In the genomic region with DNA sequence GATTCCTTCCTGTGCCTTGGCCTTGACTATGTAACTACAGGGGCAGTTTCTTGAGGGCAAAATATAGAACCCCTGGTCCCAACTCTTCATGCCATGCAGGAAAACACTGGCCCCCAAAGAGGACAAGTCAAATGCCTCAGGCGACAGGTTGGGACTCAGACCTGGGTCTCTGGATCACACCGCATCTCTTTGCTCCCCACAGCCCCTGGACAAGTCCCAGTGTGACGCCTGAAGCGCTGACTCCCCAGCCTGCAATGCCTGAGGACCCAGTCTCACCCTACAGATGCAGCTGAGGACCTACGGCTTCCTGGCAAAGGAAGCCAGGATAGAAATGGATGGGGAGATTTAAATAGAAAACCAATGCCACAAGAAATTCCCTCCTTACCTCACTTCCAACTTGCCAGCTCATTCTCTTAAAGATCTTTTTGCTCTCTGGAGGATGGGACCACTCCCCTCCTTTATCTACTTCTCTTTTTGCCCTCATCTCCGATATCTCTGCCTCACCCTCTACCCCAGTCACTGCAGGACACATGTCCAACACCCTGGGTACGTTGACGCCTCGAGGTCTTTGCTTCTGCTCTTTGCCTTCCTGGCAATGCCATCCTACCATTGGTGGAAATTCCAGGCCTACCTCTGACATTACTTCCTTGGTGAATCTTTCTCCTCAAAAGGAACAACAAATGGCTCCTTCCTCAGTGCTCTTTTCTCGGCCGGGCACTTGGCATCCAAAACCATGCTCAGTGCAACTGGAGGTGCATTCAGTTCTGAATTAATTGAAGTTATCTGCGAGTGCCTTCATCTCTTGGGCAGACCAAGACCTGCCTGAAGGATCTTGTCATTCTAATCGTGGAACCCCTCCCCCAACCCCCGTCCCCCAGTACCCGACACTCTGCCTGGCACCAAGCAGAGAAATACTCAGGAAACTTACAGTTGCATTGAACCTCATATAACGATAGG, we compare ENCODE assay signal across 26 cellular contexts. TPM values are rescaled to one million over a fixed set of nuclear protein-coding genes. Genes with fewer than 3 reads are reported as not detected.
A peak's percentile ranks its signal among the peaks of the same experiment; 100 is the strongest.
DNase-seq lines count a peak whose midpoint lies in the region; ATAC-seq and TF ChIP-seq lines count a peak whose summit lies in the region.
"Had no signal": no experiment of that assay in that cellular context is flagged by ENCODE, and none has a peak within 500 bp of the region (broad histone marks: within the 10 kb centered on the region; RNA-seq: fewer than 3 reads in every experiment).

No MANE protein-coding gene starts in this region.

- peaks cover 3% of the 10 kb centered on the region for H3K27me3 ChIP-seq in CD4-positive, CD25-positive, alpha-beta regulatory T cell (ENCODE audit: control insufficient read depth, insufficient read depth, low read length)
- H3K27me3 ChIP-seq: gastrocnemius medialis, Peyer's patch, transverse colon had no signal

- POLR2A ChIA-PET in naive thymus-derived CD8-positive, alpha-beta T cell (lab: Charles Lee) = no interaction called here

- no peaks in the 10 kb centered on the region for H3K9me3 ChIP-seq in CD4-positive, CD25-positive, alpha-beta regulatory T cell (ENCODE audit: control insufficient read depth in 2 of 2, low read length in 2 of 2)
- H3K9me3 ChIP-seq: gastrocnemius medialis, Peyer's patch, SJSA1, transverse colon had no signal

- no peak overlapping the region for H3K27ac ChIP-seq in CD4-positive, CD25-positive, alpha-beta regulatory T cell (ENCODE audit: insufficient read depth, low read length, poor library complexity, severe bottlenecking)
- H3K27ac ChIP-seq: gastrocnemius medialis, KMS-11, Peyer's patch, SJSA1, transverse colon, WERI-Rb-1 had no signal

- TF ChIP-seq CTCF in brain (conservative IDR thresholded peaks at IDR 0.05) = no peak

- peak; percentile 8 for DNase-seq in 8988T
- no peak for DNase-seq in CD4-positive, CD25-positive, alpha-beta regulatory T cell
- DNase-seq in naive thymus-derived CD8-positive, alpha-beta T cell = no peak
- no peak for DNase-seq in OCI-M1 (lab: John Stamatoyannopoulos, UW)
- DNase-seq in NCI-H526 treated with DMSO at 0.1 percent for 48 hours (lab: John Stamatoyannopoulos, UW) = no peak
- no peak for DNase-seq in NCI-H510A (lab: John Stamatoyannopoulos, UW)
- no peak for DNase-seq in SW480 (ENCODE audit: low spot score)
- DNase-seq: activated CD4-positive, alpha-beta memory T cell treated with anti-CD3 and anti-CD28 coated beads for 36 hours; activated gamma-delta T cell; anterior cingulate cortex; effector CD8-positive, alpha-beta T cell; EL; gastrocnemius medialis; H7; kidney glomerular epithelial cell; mesenchymal stem cell; MV-4-11; NCI-H1930; stimulated activated CD4-positive, alpha-beta T cell treated with anti-CD3 and anti-CD28 coated beads, Interleukin-4, amount 100 ng/mL, for 1 hour; transverse colon; WERI-Rb-1 had no signal

- H3K9me3 Mint-ChIP-seq in CD4-positive, CD25-positive, alpha-beta regulatory T cell = peaks cover 0 to 2% (median 0%) of the 10 kb centered on the region in 7 donors
- peaks cover 0 to 7% (median 0%) of the 10 kb centered on the region in 5 experiments for H3K9me3 Mint-ChIP-seq in brain
- no peaks in the 10 kb centered on the region for H3K9me3 Mint-ChIP-seq in naive thymus-derived CD8-positive, alpha-beta T cell
- H3K9me3 Mint-ChIP-seq: activated CD4-positive, alpha-beta memory T cell treated with anti-CD3 and anti-CD28 coated beads for 36 hours; stimulated activated naive CD8-positive, alpha-beta T cell treated with anti-CD3 and anti-CD28 coated beads, Interleukin-15, Interleukin-2, amounts not matched to agents 100 ng/mL and 50 ng/mL, for 24 hours had no signal

- peak overlapping the region; percentile 12 to 95 (median 90) for H3K4me3 Mint-ChIP-seq in CD4-positive, CD25-positive, alpha-beta regulatory T cell
- peak overlapping the region in 4 of 5 experiments; percentile 4 to 94 (median 47) for H3K4me3 Mint-ChIP-seq in brain
- peak overlapping the region in 7 of 10 donors; percentile 34 to 93 (median 57) for H3K4me3 Mint-ChIP-seq in naive thymus-derived CD8-positive, alpha-beta T cell
- H3K4me3 Mint-ChIP-seq: activated CD4-positive, alpha-beta memory T cell treated with anti-CD3 and anti-CD28 coated beads for 36 hours had no signal

- no peak overlapping the region for H3K27ac Mint-ChIP-seq in CD4-positive, CD25-positive, alpha-beta regulatory T cell
- no peak overlapping the region for H3K27ac Mint-ChIP-seq in brain
- H3K27ac Mint-ChIP-seq in naive thymus-derived CD8-positive, alpha-beta T cell = peak overlapping the region in 2 of 10 donors; percentile 70 to 88
- H3K27ac Mint-ChIP-seq: activated CD4-positive, alpha-beta memory T cell treated with anti-CD3 and anti-CD28 coated beads for 36 hours; stimulated activated naive CD8-positive, alpha-beta T cell treated with anti-CD3 and anti-CD28 coated beads, Interleukin-15, Interleukin-2, amounts not matched to agents 100 ng/mL and 50 ng/mL, for 24 hours had no signal

- H3K27me3 Mint-ChIP-seq in CD4-positive, CD25-positive, alpha-beta regulatory T cell = peaks cover 27% of the 10 kb centered on the region
- H3K27me3 Mint-ChIP-seq in brain = peaks cover 49% of the 10 kb centered on the region
- H3K27me3 Mint-ChIP-seq in naive thymus-derived CD8-positive, alpha-beta T cell = peaks cover 10 to 21% (median 14%) of the 10 kb centered on the region in 5 donors

- no peak for ATAC-seq in CD4-positive, CD25-positive, alpha-beta regulatory T cell (ENCODE audit: low read depth in 2 of 2)
- ATAC-seq in naive thymus-derived CD8-positive, alpha-beta T cell = no peak
- ATAC-seq: gastrocnemius medialis had no signal

- H3K36me3 ChIP-seq in CD4-positive, CD25-positive, alpha-beta regulatory T cell (ENCODE audit: control insufficient read depth, insufficient read depth, low read length) = no peaks in the 10 kb centered on the region
- H3K36me3 ChIP-seq: gastrocnemius medialis, Peyer's patch, transverse colon, WERI-Rb-1 had no signal

- H3K36me3 Mint-ChIP-seq in CD4-positive, CD25-positive, alpha-beta regulatory T cell = no peaks in the 10 kb centered on the region
- peaks cover 9% of the 10 kb centered on the region for H3K36me3 Mint-ChIP-seq in brain
- no peaks in the 10 kb centered on the region for H3K36me3 Mint-ChIP-seq in naive thymus-derived CD8-positive, alpha-beta T cell
- H3K36me3 Mint-ChIP-seq: activated CD4-positive, alpha-beta memory T cell treated with anti-CD3 and anti-CD28 coated beads for 36 hours had no signal

- H3K4me1 Mint-ChIP-seq in CD4-positive, CD25-positive, alpha-beta regulatory T cell = peaks cover 0 to 31% (median 21%) of the 10 kb centered on the region in 4 donors
- H3K4me1 Mint-ChIP-seq in brain = peaks cover 33% of the 10 kb centered on the region
- peaks cover 12 to 31% (median 28%) of the 10 kb centered on the region in 4 donors for H3K4me1 Mint-ChIP-seq in naive thymus-derived CD8-positive, alpha-beta T cell

- peaks cover 15% of the 10 kb centered on the region for H3K4me1 ChIP-seq in CD4-positive, CD25-positive, alpha-beta regulatory T cell (ENCODE audit: control insufficient read depth, insufficient read depth, low read length, poor library complexity, severe bottlenecking)

- H3K4me3 ChIP-seq in CD4-positive, CD25-positive, alpha-beta regulatory T cell (ENCODE audit: low read depth, low read length) = no peak overlapping the region
- H3K4me3 ChIP-seq: gastrocnemius medialis, SJSA1, transverse colon had no signal

RNA-seq across cellular contexts. Expression of a gene that starts 2.0 kb away (rescaled TPM):
- total RNA-seq in CD4-positive, CD25-positive, alpha-beta regulatory T cell = 9.0 TPM
- under 1 TPM; 0.37 to 0.97 (median 0.51) TPM for polyA plus RNA-seq in CD4-positive, CD25-positive, alpha-beta regulatory T cell
- 4.2 TPM for polyA plus RNA-seq in brain (ENCODE audit: insufficient read depth, low read depth, low replicate concordance)
- 10 to 100 TPM; 10.3 to 12.0 TPM for total RNA-seq in naive thymus-derived CD8-positive, alpha-beta T cell
- 1 to 10 TPM in 1 of 3 donors, under 1 TPM in 2; 0.49 to 1.4 (median 0.87) TPM for polyA plus RNA-seq in naive thymus-derived CD8-positive, alpha-beta T cell
